In the genomic region with DNA sequence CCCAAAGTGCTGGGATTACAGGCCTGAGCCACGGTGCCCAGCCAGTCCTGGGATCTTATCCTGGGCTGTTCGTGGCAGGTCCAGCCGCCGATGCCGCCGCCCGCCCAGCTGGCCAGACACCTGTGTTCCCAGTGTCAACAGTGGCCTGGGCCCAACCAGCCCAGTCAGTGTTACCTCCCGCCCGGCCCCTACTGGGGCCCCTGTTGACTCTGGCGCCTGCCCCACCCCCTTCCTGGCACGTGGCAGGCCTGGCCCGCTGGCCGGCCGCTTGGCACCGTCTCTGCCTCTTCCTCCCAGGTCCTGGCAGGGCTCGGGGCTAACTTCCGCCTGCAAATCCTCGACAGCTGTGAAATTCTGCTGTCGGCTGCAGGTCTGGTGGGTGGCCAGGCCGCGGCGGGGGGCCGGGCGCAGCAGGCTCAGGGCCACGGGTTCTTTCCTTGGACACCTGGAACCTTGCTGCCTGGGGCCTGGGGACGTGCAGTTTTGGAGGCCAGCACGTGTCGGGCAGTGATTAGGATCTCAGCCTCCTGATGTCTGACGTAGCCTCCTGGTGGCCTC, we compare ENCODE assay signal across 1 cellular context.
TF ChIP-seq lines count a peak whose summit lies in the region.

No MANE protein-coding gene starts in this region.

TF ChIP-seq in HepG2, 621 proteins besides CTCF, POLR2A, EP300 and RAD21 (continued from another document and continues in another):
- TF ChIP-seq ZBTB7B (CRISPR knock-in tag; IDR thresholded peaks at IDR 0.05) (peak; percentile 97), ZNF468 (CRISPR knock-in tag; IDR thresholded peaks at IDR 0.05) (no peak), TFDP2 (CRISPR knock-in tag; IDR thresholded peaks at IDR 0.05) (peak; percentile 88), SMARCE1 (IDR thresholded peaks at IDR 0.05; ENCODE audit: borderline replicate concordance) (no peak), ETV5 (CRISPR knock-in tag; IDR thresholded peaks at IDR 0.05; ENCODE audit: borderline replicate concordance) (peak; percentile 97), TAF1 (CRISPR knock-in tag; IDR thresholded peaks at IDR 0.05) (peak; percentile 57; the same call in 1 of the 2 replicates), ZNF781 (CRISPR knock-in tag; IDR thresholded peaks at IDR 0.05; ENCODE audit: borderline replicate concordance, not compliant biosample characterization) (peak; percentile 81), FOXK2 (IDR thresholded peaks at IDR 0.05) (peak; percentile 89), ZNF776 (CRISPR knock-in tag; IDR thresholded peaks at IDR 0.05) (peak; percentile 48; the same call in 1 of the 2 replicates), ZNF354B (CRISPR knock-in tag; IDR thresholded peaks at IDR 0.05) (peak; percentile 91; the same call in 1 of the 2 replicates), TMF1 (CRISPR knock-in tag; IDR thresholded peaks at IDR 0.05; ENCODE audit: low read depth) (peak; percentile 96), NFIC (IDR thresholded peaks at IDR 0.05; ENCODE audit: low read length) (no peak; the same call in 1 of the 2 replicates), TBP (CRISPR knock-in tag; IDR thresholded peaks at IDR 0.05) (no peak), KLF15 (CRISPR knock-in tag; IDR thresholded peaks at IDR 0.05; ENCODE audit: borderline replicate concordance) (peak; percentile 39; the same call in 1 of the 2 replicates), NBN (conservative IDR thresholded peaks at IDR 0.05) (no peak), MTF2 (CRISPR knock-in tag; IDR thresholded peaks at IDR 0.05; ENCODE audit: borderline replicate concordance) (no peak), IKZF5 (CRISPR knock-in tag; IDR thresholded peaks at IDR 0.05) (peak; percentile 97), MED1 (CRISPR knock-in tag; IDR thresholded peaks at IDR 0.05) (peak; percentile 95), THYN1 (CRISPR knock-in tag; IDR thresholded peaks at IDR 0.05; ENCODE audit: borderline replicate concordance, low read depth) (no peak), CEBPG (CRISPR knock-in tag; IDR thresholded peaks at IDR 0.05) (peak; percentile 51), NR2F1 (CRISPR knock-in tag; IDR thresholded peaks at IDR 0.05) (no peak; a peak in 1 of 4 replicates), FLYWCH1 (CRISPR knock-in tag; IDR thresholded peaks at IDR 0.05) (no peak), KLF13 (CRISPR knock-in tag; IDR thresholded peaks at IDR 0.05) (no peak), HMGA1 (CRISPR knock-in tag; conservative IDR thresholded peaks at IDR 0.05) (no peak), ZNF878 (CRISPR knock-in tag; IDR thresholded peaks at IDR 0.05) (peak; percentile 88), ZMYM3 (CRISPR knock-in tag; IDR thresholded peaks at IDR 0.05) (peak; percentile 83), NFATC3 (CRISPR knock-in tag; IDR thresholded peaks at IDR 0.05) (0 out of 2 replicates have a peak, but pooled peaks have one; percentile 71), ATF4 (CRISPR knock-in tag; IDR thresholded peaks at IDR 0.05) (peak in 1 of 2 experiments; percentile 41; a peak in 1 of 4 replicates), MXI1 (IDR thresholded peaks at IDR 0.05; ENCODE audit: borderline replicate concordance, low read depth, low read length) (peak; percentile 98), MEF2D (CRISPR knock-in tag; IDR thresholded peaks at IDR 0.05) (peak; percentile 90), ZNF251 (CRISPR knock-in tag; IDR thresholded peaks at IDR 0.05) (no peak), ZMYM2 (CRISPR knock-in tag; IDR thresholded peaks at IDR 0.05) (no peak), FOXJ3 (CRISPR knock-in tag; IDR thresholded peaks at IDR 0.05; ENCODE audit: borderline replicate concordance) (peak; percentile 87), ZNF557 (CRISPR knock-in tag; IDR thresholded peaks at IDR 0.05) (0 out of 2 replicates have a peak, but pooled peaks have one; percentile 66), RNF2 (conservative IDR thresholded peaks at IDR 0.05; ENCODE audit: low read depth) (peak; percentile 82), ZNF841 (CRISPR knock-in tag; IDR thresholded peaks at IDR 0.05; ENCODE audit: borderline replicate concordance) (no peak), BRF2 (CRISPR knock-in tag; IDR thresholded peaks at IDR 0.05) (0 out of 2 replicates have a peak, but pooled peaks have one; percentile 67), ZNF160 (CRISPR knock-in tag; IDR thresholded peaks at IDR 0.05) (no peak)
- TF ChIP-seq, protein P1, sequence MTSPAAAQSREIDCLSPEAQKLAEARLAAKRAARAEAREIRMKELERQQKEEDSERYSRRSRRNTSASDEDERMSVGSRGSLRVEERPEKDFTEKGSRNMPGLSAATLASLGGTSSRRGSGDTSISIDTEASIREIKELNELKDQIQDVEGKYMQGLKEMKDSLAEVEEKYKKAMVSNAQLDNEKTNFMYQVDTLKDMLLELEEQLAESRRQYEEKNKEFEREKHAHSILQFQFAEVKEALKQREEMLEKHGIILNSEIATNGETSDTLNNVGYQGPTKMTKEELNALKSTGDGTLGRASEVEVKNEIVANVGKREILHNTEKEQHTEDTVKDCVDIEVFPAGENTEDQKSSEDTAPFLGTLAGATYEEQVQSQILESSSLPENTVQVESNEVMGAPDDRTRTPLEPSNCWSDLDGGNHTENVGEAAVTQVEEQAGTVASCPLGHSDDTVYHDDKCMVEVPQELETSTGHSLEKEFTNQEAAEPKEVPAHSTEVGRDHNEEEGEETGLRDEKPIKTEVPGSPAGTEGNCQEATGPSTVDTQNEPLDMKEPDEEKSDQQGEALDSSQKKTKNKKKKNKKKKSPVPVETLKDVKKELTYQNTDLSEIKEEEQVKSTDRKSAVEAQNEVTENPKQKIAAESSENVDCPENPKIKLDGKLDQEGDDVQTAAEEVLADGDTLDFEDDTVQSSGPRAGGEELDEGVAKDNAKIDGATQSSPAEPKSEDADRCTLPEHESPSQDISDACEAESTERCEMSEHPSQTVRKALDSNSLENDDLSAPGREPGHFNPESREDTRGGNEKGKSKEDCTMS (CRISPR knock-in tag; conservative IDR thresholded peaks at IDR 0.05) = 0 out of 2 replicates have a peak, but pooled peaks have one; percentile 75
- TF ChIP-seq, protein P2, sequence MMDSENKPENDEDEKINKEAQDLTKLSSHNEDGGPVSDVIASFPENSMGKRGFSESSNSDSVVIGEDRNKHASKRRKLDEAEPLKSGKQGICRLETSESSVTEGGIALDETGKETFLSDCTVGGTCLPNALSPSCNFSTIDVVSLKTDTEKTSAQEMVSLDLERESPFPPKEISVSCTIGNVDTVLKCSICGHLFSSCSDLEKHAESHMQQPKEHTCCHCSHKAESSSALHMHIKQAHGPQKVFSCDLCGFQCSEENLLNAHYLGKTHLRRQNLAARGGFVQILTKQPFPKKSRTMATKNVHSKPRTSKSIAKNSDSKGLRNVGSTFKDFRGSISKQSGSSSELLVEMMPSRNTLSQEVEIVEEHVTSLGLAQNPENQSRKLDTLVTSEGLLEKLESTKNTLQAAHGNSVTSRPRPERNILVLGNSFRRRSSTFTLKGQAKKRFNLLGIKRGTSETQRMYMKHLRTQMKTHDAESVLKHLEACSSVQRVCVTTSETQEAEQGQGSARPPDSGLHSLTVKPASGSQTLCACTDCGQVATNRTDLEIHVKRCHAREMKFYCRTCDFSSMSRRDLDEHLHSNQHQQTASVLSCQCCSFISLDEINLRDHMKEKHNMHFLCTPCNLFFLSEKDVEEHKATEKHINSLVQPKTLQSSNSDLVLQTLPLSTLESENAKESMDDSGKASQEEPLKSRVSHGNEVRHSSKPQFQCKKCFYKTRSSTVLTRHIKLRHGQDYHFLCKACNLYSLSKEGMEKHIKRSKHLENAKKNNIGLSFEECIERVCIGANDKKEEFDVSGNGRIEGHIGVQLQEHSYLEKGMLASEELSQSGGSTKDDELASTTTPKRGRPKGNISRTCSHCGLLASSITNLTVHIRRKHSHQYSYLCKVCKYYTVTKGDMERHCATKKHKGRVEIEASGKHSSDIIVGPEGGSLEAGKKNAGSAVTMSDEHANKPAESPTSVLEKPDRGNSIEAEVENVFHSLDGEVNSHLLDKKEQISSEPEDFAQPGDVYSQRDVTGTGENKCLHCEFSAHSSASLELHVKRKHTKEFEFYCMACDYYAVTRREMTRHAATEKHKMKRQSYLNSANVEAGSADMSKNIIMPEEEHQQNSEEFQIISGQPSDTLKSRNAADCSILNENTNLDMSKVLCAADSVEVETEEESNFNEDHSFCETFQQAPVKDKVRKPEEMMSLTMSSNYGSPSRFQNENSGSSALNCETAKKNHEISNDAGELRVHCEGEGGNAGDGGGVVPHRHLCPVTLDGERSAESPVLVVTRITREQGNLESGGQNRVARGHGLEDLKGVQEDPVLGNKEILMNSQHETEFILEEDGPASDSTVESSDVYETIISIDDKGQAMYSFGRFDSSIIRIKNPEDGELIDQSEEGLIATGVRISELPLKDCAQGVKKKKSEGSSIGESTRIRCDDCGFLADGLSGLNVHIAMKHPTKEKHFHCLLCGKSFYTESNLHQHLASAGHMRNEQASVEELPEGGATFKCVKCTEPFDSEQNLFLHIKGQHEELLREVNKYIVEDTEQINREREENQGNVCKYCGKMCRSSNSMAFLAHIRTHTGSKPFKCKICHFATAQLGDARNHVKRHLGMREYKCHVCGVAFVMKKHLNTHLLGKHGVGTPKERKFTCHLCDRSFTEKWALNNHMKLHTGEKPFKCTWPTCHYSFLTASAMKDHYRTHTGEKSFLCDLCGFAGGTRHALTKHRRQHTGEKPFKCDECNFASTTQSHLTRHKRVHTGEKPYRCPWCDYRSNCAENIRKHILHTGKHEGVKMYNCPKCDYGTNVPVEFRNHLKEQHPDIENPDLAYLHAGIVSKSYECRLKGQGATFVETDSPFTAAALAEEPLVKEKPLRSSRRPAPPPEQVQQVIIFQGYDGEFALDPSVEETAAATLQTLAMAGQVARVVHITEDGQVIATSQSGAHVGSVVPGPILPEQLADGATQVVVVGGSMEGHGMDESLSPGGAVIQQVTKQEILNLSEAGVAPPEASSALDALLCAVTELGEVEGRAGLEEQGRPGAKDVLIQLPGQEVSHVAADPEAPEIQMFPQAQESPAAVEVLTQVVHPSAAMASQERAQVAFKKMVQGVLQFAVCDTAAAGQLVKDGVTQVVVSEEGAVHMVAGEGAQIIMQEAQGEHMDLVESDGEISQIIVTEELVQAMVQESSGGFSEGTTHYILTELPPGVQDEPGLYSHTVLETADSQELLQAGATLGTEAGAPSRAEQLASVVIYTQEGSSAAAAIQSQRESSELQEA (CRISPR knock-in tag; IDR thresholded peaks at IDR 0.05; ENCODE audit: not compliant biosample characterization) = peak; percentile 37
- TF ChIP-seq, protein P3, sequence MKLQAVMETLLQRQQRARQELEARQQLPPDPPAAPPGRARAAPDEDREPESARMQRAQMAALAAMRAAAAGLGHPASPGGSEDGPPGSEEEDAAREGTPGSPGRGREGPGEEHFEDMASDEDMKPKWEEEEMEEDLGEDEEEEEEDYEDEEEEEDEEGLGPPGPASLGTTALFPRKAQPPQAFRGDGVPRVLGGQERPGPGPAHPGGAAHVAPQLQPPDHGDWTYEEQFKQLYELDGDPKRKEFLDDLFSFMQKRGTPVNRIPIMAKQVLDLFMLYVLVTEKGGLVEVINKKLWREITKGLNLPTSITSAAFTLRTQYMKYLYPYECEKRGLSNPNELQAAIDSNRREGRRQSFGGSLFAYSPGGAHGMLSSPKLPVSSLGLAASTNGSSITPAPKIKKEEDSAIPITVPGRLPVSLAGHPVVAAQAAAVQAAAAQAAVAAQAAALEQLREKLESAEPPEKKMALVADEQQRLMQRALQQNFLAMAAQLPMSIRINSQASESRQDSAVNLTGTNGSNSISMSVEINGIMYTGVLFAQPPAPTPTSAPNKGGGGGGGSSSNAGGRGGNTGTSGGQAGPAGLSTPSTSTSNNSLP (IDR thresholded peaks at IDR 0.05; ENCODE audit: low read depth, low read length) = no peak
- TF ChIP-seq, protein P4, sequence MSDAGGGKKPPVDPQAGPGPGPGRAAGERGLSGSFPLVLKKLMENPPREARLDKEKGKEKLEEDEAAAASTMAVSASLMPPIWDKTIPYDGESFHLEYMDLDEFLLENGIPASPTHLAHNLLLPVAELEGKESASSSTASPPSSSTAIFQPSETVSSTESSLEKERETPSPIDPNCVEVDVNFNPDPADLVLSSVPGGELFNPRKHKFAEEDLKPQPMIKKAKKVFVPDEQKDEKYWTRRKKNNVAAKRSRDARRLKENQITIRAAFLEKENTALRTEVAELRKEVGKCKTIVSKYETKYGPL (CRISPR knock-in tag; IDR thresholded peaks at IDR 0.05) = no peak
- TF ChIP-seq, protein P5, sequence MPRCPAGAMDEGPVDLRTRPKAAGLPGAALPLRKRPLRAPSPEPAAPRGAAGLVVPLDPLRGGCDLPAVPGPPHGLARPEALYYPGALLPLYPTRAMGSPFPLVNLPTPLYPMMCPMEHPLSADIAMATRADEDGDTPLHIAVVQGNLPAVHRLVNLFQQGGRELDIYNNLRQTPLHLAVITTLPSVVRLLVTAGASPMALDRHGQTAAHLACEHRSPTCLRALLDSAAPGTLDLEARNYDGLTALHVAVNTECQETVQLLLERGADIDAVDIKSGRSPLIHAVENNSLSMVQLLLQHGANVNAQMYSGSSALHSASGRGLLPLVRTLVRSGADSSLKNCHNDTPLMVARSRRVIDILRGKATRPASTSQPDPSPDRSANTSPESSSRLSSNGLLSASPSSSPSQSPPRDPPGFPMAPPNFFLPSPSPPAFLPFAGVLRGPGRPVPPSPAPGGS (CRISPR knock-in tag; IDR thresholded peaks at IDR 0.05) = peak; percentile 90
